ENCODE assay signal across 8 cellular contexts in genomic region chr13:41456768-41457588, GRCh38. TPM values are rescaled to one million over a fixed set of nuclear protein-coding genes. Genes with fewer than 3 reads are reported as not detected.
DNase-seq lines count a peak whose midpoint lies in the region; ATAC-seq and TF ChIP-seq lines count a peak whose summit lies in the region.

Gene RGCC (plus strand): TSS chr13:41457550. CDS start chr13:41457708, 158 bp downstream.

- H3K9me3 ChIP-seq in lower lobe of right lung, result no peaks in the 10 kb centered on the region

- H3K27ac ChIP-seq in dorsolateral prefrontal cortex (peak within 1 kb of the TSS; percentile 16 to 96 (median 91)), lower lobe of right lung (peak within 1 kb of the TSS; percentile 95)

- H3K36me3 ChIP-seq in lower lobe of right lung, result peaks cover 23% of the 10 kb centered on the region

- intact Hi-C loops in dorsolateral prefrontal cortex (cut with DNase I) (loop anchor here (1.0 to 10.0 kb wide), 6 partner anchors 72 to 588 kb away; partner anchors contain the start of gene DGKH (in 1 of the 2)), lower lobe of right lung (cut with DNase I) (no loop called here)

- DNase-seq in EL (peak; percentile 62), LoVo (ENCODE audit: low spot score) (peak; percentile 65), dorsolateral prefrontal cortex (peak; percentile 45 to 89 (median 85)), lower lobe of right lung (peak; percentile 93)
- peak; percentile 96 to 97 for DNase-seq in activated CD4-positive, alpha-beta T cell treated with anti-CD3 and anti-CD28 coated beads, Interleukin-2, amount 50 U/mL, for 4 hours
- DNase-seq in stimulated activated CD4-positive, alpha-beta T cell treated with anti-CD3 and anti-CD28 coated beads, Interleukin-4, amount 100 ng/mL, for 48 hours (ENCODE audit: low read depth in 2 of 2), result peak; percentile 92 to 93

- H3K4me3 ChIP-seq in dorsolateral prefrontal cortex (peak within 1 kb of the TSS; percentile 52 to 98 (median 86)), lower lobe of right lung (peak within 1 kb of the TSS; percentile 80)

- TF ChIP-seq CTCF in dorsolateral prefrontal cortex (IDR thresholded peaks at IDR 0.05 in 54 of 56, conservative IDR thresholded peaks at IDR 0.05 in 2 of 56; ENCODE audit: low read depth in 1 of 56, partially characterized antibody in 56 of 56), result peak in 6 of 56 donors; percentile 6 to 24 (median 12)
- TF ChIP-seq CTCF in lower lobe of right lung (IDR thresholded peaks at IDR 0.05), result no peak

- H3K4me1 ChIP-seq in lower lobe of right lung, result peaks cover 35% of the 10 kb centered on the region

- peak; percentile 63 for ATAC-seq in GM21619 (IDR thresholded peaks at IDR 0.05; ENCODE audit: unreplicated experiment)
- peak; percentile 91 to 95 for ATAC-seq in lower lobe of right lung
- no peak for ATAC-seq in GM18870 (IDR thresholded peaks at IDR 0.05; ENCODE audit: unreplicated experiment)

- H3K27me3 ChIP-seq in dorsolateral prefrontal cortex (peaks cover 0 to 6% (median 0%) of the 10 kb centered on the region in 45 donors), lower lobe of right lung (ENCODE audit: low read depth) (no peaks in the 10 kb centered on the region)

RNA-seq across cellular contexts. Expression of gene RGCC, which starts in this region (rescaled TPM):
- 100 to 1,000 TPM in 88 of 120 experiments, 10 to 100 TPM in 32; 33.3 to 301 (median 127) TPM for total RNA-seq in dorsolateral prefrontal cortex
- 381 TPM for total RNA-seq in lower lobe of right lung
